In genomic region chr10:24952701-24953349, GRCh38 we compare ENCODE assay signal across 8 cellular contexts. TPM values are rescaled to one million over a fixed set of nuclear protein-coding genes. Genes with fewer than 3 reads are reported as not detected.
DNase-seq lines count a peak whose midpoint lies in the region; ATAC-seq and TF ChIP-seq lines count a peak whose summit lies in the region.

No MANE protein-coding gene starts in this region.

- TF ChIP-seq POLR2A in breast epithelium (IDR thresholded peaks at IDR 0.05): no peak

- peak; percentile 24 for TF ChIP-seq CTCF in CD4-positive, alpha-beta T cell (IDR thresholded peaks at IDR 0.05)
- TF ChIP-seq CTCF in breast epithelium (IDR thresholded peaks at IDR 0.05) (no peak), smooth muscle cell (IDR thresholded peaks at IDR 0.05; ENCODE audit: borderline replicate concordance, insufficient read depth, poor library complexity, severe bottlenecking) (peak; percentile 39)

- H3F3A ChIP-seq in smooth muscle cell (ENCODE audit: low read depth): no peaks in the 10 kb centered on the region

- ATAC-seq in CD4-positive, alpha-beta T cell (ENCODE audit: poor library complexity): peak; percentile 77
- peak; percentile 61 for ATAC-seq in GM19351 (IDR thresholded peaks at IDR 0.05; ENCODE audit: unreplicated experiment)

- H2AFZ ChIP-seq in smooth muscle cell (ENCODE audit: low read depth): peak overlapping the region; percentile 89

- H4K20me1 ChIP-seq in smooth muscle cell (ENCODE audit: low read depth): no peaks in the 10 kb centered on the region

- peak overlapping the region; percentile 48 for H3K9ac ChIP-seq in smooth muscle cell (ENCODE audit: low read depth)

- no peaks in the 10 kb centered on the region for H3K79me2 ChIP-seq in smooth muscle cell (ENCODE audit: low read depth)

- H3K27me3 Mint-ChIP-seq in CD4-positive, alpha-beta T cell: no peaks in the 10 kb centered on the region

- H3K27ac ChIP-seq in CD4-positive, alpha-beta T cell (ENCODE audit: low read depth, low read length): no peak overlapping the region
- H3K27ac ChIP-seq in breast epithelium (peak overlapping the region; percentile 91 to 96), smooth muscle cell (ENCODE audit: low read depth) (peak overlapping the region; percentile 33)

- H3K36me3 Mint-ChIP-seq in CD4-positive, alpha-beta T cell (ENCODE audit: low read depth): no peaks in the 10 kb centered on the region

- no peaks in the 10 kb centered on the region for H3K9me3 ChIP-seq in CD4-positive, alpha-beta T cell (ENCODE audit: control insufficient read depth, low read length)
- H3K9me3 ChIP-seq in breast epithelium: no peaks in the 10 kb centered on the region
- H3K9me3 ChIP-seq in smooth muscle cell (replicated peaks; ENCODE audit: low read depth): no peaks in the 10 kb centered on the region

- H3K27me3 ChIP-seq in CD4-positive, alpha-beta T cell (ENCODE audit: control insufficient read depth, insufficient read depth, low read length): no peaks in the 10 kb centered on the region
- H3K27me3 ChIP-seq in breast epithelium: no peaks in the 10 kb centered on the region
- H3K27me3 ChIP-seq in smooth muscle cell (ENCODE audit: low read depth): no peaks in the 10 kb centered on the region

- H3K4me1 ChIP-seq in breast epithelium: peaks cover 0 to 3% of the 10 kb centered on the region in 2 donors
- peaks cover 14% of the 10 kb centered on the region for H3K4me1 ChIP-seq in smooth muscle cell (ENCODE audit: low read depth)

- 3% methylated on average over 10 of the region's 50 CpGs for WGBS in smooth muscle cell (ENCODE audit: low lambda C conversion rate)

- peak overlapping the region; percentile 87 for H3K4me3 Mint-ChIP-seq in CD4-positive, alpha-beta T cell

- H3K4me3 ChIP-seq in breast epithelium (peak overlapping the region; percentile 61 to 78 (median 72)), smooth muscle cell (peak overlapping the region; percentile 55)

- peak; percentile 7 to 68 (median 49) for DNase-seq in CD4-positive, alpha-beta T cell
- DNase-seq in HT-29 (ENCODE audit: low spot score) (peak; percentile 40), UCSD-AML1 (lab: John Stamatoyannopoulos, UW; ENCODE audit: unreplicated experiment) (peak; percentile 67), breast epithelium (ENCODE audit: low spot score in 2 of 2) (peak in 1 of 2 donors; percentile 30), iPS-NIHi11 (ENCODE audit: low spot score) (peak; percentile 75), smooth muscle cell (lab: John Stamatoyannopoulos, UW; ENCODE audit: unreplicated experiment) (no peak), A172 (ENCODE audit: low spot score) (no peak)

- H3K36me3 ChIP-seq in breast epithelium: no peaks in the 10 kb centered on the region
- no peaks in the 10 kb centered on the region for H3K36me3 ChIP-seq in smooth muscle cell (ENCODE audit: low read depth)

- intact Hi-C loops in CD4-positive, alpha-beta T cell (cut with DNase I, micrococcal nuclease): loop anchor here (1.0 to 5.0 kb wide), 5 partner anchors 71 to 336 kb away; partner anchors contain the start of gene ARHGAP21 (in 1 of the 2)
- intact Hi-C loops in breast epithelium (cut with DNase I; ENCODE audit: low total_unique reads): no loop called here

- H3K9me3 Mint-ChIP-seq in CD4-positive, alpha-beta T cell: no peaks in the 10 kb centered on the region

- POLR2A ChIA-PET in CD4-positive, alpha-beta T cell (lab: Charles Lee): interaction anchor here (1.1 to 2.6 kb wide), 3 partner anchors 227 to 330 kb away, joined by 5 to 11 read pairs (median 5); partner anchors contain the start of gene ARHGAP21

- CTCF ChIA-PET in CD4-positive, alpha-beta T cell (lab: Charles Lee): interaction anchor here (0.7 kb wide), 1 partner anchor 68 kb away, joined by 3 read pairs; no protein-coding TSS in a partner anchor

- H3K27ac Mint-ChIP-seq in CD4-positive, alpha-beta T cell: peak overlapping the region; percentile 62

- peaks cover 18% of the 10 kb centered on the region for H3K4me1 Mint-ChIP-seq in CD4-positive, alpha-beta T cell (ENCODE audit: low read depth)

- H3K4me2 ChIP-seq in smooth muscle cell: peak overlapping the region; percentile 87

RNA-seq across cellular contexts. Expression of gene PRTFDC1, which starts 0.4 kb away (rescaled TPM):
- total RNA-seq in CD4-positive, alpha-beta T cell: under 1 TPM; 0.52 to 0.67 TPM
- 11.4 and 19.7 TPM in 2 replicates for total RNA-seq in HT-29 (2014; rRNA removed; shearing (Covaris generic))
- 1 to 10 TPM; 2.6 to 6.6 (median 3.3) TPM for total RNA-seq in breast epithelium
- total RNA-seq in smooth muscle cell: 11.9 and 18.0 TPM in 2 replicates
- polyA plus RNA-seq in smooth muscle cell: 9.2 and 10.2 TPM in 2 replicates
- total RNA-seq in A172 (2014; rRNA removed; shearing (Covaris generic)): 10.1 and 15.8 TPM in 2 replicates

Comparison
In these comparisons a context has a peak if more than half of its experiments do, and no peak if none do; other contexts are left out.
1. DNase-seq: peak in CD4-positive, alpha-beta T cell (10 of 10), HT-29 (single experiment), UCSD-AML1 (single experiment) and iPS-NIHi11 (single experiment); none in smooth muscle cell (single experiment) and A172 (single experiment).
2. CTCF ChIP-seq: peak in CD4-positive, alpha-beta T cell (single experiment) and smooth muscle cell (single experiment); none in breast epithelium (0 of 3).